1 cellular context compared by ENCODE assay signal in genomic region chr1:30933874-30934252, GRCh38.
TF ChIP-seq lines count a peak whose summit lies in the region.

No MANE protein-coding gene starts in this region.

TF ChIP-seq in WTC11, 78 proteins besides CTCF, POLR2A, EP300 and RAD21 (continued from another document):
- TF ChIP-seq PRDM15 (CRISPR knock-in tag; IDR thresholded peaks at IDR 0.05) (no peak), CDX4 (CRISPR knock-in tag; IDR thresholded peaks at IDR 0.05; ENCODE audit: borderline replicate concordance) (no peak)
